ENCODE assay signal across 1 cellular context in genomic region chr11:118997627-118998387, GRCh38.
A peak's percentile ranks its signal among the peaks of the same experiment; 100 is the strongest.
TF ChIP-seq lines count a peak whose summit lies in the region.

TSS of gene CENATAC (plus strand) at chr11:118998138. CDS start at chr11:118998198, 60 bp downstream.

TF ChIP-seq in GM12878, 131 proteins besides CTCF, POLR2A, EP300 and RAD21 (continued from another document):
- TF ChIP-seq REST (IDR thresholded peaks at IDR 0.05; ENCODE audit: low read depth, low read length), result no peak
- no peak for TF ChIP-seq ETV6 (conservative IDR thresholded peaks at IDR 0.05 in 1 of 2, IDR thresholded peaks at IDR 0.05 in 1 of 2; ENCODE audit: borderline replicate concordance in 1 of 2, low read depth in 1 of 2)
- TF ChIP-seq DPF2 (IDR thresholded peaks at IDR 0.05), result no peak
- TF ChIP-seq ZNF274 (IDR thresholded peaks at IDR 0.05; ENCODE audit: insufficient read depth, insufficient read length), result no peak
- TF ChIP-seq SMARCA5 (IDR thresholded peaks at IDR 0.05), result no peak
- no peak for TF ChIP-seq RBBP5 (conservative IDR thresholded peaks at IDR 0.05)
- peak; percentile 39 to 70; a peak in 2 of 4 replicates for TF ChIP-seq BHLHE40 (IDR thresholded peaks at IDR 0.05; ENCODE audit: borderline replicate concordance in 1 of 2, low read depth in 2 of 2, low read length in 1 of 2)
